Comparison of ENCODE assay signal across 1 cellular context in the genomic region with DNA sequence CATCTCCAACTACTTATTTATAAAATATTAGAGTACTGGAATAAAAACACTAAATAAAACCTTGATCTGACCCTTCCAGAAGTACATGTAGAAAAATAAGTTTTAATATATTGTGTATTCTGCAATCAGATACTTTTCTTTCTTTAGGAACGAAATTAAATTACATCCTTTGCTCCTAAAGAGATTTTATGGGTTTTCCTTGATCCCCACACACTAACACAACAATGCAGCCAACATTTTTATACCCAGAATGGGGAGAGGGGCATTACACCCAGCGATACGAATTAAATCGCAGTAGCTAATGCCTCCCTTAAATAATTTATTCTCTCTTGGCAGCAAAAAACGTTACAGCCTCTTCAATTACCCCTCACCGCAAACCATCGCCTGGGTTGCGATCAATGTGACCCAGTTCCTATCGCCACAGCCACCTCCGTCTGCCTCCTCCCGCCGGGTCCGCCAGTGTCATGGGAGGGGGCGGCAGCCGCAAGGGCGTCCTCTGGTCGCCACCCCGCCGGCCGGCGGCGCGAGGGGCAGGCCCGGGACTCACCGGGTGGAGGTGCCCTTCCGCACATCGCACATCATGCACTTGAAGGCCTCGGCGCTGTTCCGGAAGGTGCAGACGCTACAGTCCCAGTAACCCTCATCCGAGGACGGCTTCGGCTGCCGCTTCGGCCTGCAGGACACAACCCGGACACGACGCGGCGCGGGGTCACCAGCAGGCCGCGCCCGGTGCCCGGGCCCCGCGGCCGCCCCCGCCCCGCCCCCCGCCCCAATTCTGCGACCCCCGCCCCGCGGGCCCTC.
A peak's percentile ranks its signal among the peaks of the same experiment; 100 is the strongest.
TF ChIP-seq lines count a peak whose summit lies in the region.

No MANE protein-coding gene starts in this region.

TF ChIP-seq in K562, 482 proteins besides CTCF, POLR2A, EP300 and RAD21 (continued from another document):
- TF ChIP-seq, protein P1, sequence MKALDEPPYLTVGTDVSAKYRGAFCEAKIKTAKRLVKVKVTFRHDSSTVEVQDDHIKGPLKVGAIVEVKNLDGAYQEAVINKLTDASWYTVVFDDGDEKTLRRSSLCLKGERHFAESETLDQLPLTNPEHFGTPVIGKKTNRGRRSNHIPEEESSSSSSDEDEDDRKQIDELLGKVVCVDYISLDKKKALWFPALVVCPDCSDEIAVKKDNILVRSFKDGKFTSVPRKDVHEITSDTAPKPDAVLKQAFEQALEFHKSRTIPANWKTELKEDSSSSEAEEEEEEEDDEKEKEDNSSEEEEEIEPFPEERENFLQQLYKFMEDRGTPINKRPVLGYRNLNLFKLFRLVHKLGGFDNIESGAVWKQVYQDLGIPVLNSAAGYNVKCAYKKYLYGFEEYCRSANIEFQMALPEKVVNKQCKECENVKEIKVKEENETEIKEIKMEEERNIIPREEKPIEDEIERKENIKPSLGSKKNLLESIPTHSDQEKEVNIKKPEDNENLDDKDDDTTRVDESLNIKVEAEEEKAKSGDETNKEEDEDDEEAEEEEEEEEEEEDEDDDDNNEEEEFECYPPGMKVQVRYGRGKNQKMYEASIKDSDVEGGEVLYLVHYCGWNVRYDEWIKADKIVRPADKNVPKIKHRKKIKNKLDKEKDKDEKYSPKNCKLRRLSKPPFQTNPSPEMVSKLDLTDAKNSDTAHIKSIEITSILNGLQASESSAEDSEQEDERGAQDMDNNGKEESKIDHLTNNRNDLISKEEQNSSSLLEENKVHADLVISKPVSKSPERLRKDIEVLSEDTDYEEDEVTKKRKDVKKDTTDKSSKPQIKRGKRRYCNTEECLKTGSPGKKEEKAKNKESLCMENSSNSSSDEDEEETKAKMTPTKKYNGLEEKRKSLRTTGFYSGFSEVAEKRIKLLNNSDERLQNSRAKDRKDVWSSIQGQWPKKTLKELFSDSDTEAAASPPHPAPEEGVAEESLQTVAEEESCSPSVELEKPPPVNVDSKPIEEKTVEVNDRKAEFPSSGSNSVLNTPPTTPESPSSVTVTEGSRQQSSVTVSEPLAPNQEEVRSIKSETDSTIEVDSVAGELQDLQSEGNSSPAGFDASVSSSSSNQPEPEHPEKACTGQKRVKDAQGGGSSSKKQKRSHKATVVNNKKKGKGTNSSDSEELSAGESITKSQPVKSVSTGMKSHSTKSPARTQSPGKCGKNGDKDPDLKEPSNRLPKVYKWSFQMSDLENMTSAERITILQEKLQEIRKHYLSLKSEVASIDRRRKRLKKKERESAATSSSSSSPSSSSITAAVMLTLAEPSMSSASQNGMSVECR (CRISPR knock-in tag; IDR thresholded peaks at IDR 0.05) = peak; percentile 81
- TF ChIP-seq, protein P2, sequence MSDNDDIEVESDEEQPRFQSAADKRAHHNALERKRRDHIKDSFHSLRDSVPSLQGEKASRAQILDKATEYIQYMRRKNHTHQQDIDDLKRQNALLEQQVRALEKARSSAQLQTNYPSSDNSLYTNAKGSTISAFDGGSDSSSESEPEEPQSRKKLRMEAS (CRISPR knock-in tag; IDR thresholded peaks at IDR 0.05) = peak; percentile 65; the same call in 1 of the 2 replicates
- TF ChIP-seq LARP7 (IDR thresholded peaks at IDR 0.05) (no peak), ZNF384 (IDR thresholded peaks at IDR 0.05; ENCODE audit: low read depth, low read length) (no peak), ZFX (CRISPR knock-in tag; IDR thresholded peaks at IDR 0.05) (peak; percentile 81), ZNF263 (CRISPR knock-in tag; IDR thresholded peaks at IDR 0.05; ENCODE audit: borderline replicate concordance) (0 out of 2 replicates have a peak, but pooled peaks have one; percentile 37), NRF1 (conservative IDR thresholded peaks at IDR 0.05 in 1 of 2, IDR thresholded peaks at IDR 0.05 in 1 of 2) (peak; percentile 26 to 49; a peak in 3 of 4 replicates), GATAD2A (IDR thresholded peaks at IDR 0.05) (0 out of 2 replicates have a peak, but pooled peaks have one; percentile 65), GTF2F1 (IDR thresholded peaks at IDR 0.05; ENCODE audit: low read depth, low read length) (no peak), ATF1 (CRISPR knock-in tag; IDR thresholded peaks at IDR 0.05) (no peak), ATF1 (tag; IDR thresholded peaks at IDR 0.05) (peak; percentile 38), SIN3A (IDR thresholded peaks at IDR 0.05; ENCODE audit: borderline replicate concordance in 2 of 2, control insufficient read depth in 1 of 2, low read depth in 2 of 2, low read length in 2 of 2) (no peak), TGIF2 (CRISPR knock-in tag; IDR thresholded peaks at IDR 0.05) (no peak), SMAD4 (CRISPR knock-in tag; conservative IDR thresholded peaks at IDR 0.05) (peak; percentile 56), NFE2 (IDR thresholded peaks at IDR 0.05; ENCODE audit: low read depth) (no peak), TRIM24 (IDR thresholded peaks at IDR 0.05) (no peak), SMARCA5 (IDR thresholded peaks at IDR 0.05) (no peak), ZNF143 (CRISPR knock-in tag; IDR thresholded peaks at IDR 0.05) (no peak), CBX3 (IDR thresholded peaks at IDR 0.05; ENCODE audit: borderline replicate concordance in 1 of 2, low read length in 2 of 2) (peak in 1 of 2 experiments; percentile 69; a peak in 1 of 3 replicates), ZNF274 (IDR thresholded peaks at IDR 0.05; ENCODE audit: borderline replicate concordance, low read depth, low read length) (no peak), HDAC1 (IDR thresholded peaks at IDR 0.05) (peak in 1 of 2 experiments; percentile 76; a peak in 2 of 4 replicates), GABPB2 (CRISPR knock-in tag; conservative IDR thresholded peaks at IDR 0.05) (no peak), ATF7 (IDR thresholded peaks at IDR 0.05) (peak; percentile 24; the same call in 1 of the 2 replicates), CEBPG (CRISPR knock-in tag; IDR thresholded peaks at IDR 0.05) (no peak), CEBPG (tag; conservative IDR thresholded peaks at IDR 0.05 in 1 of 2, IDR thresholded peaks at IDR 0.05 in 1 of 2) (no peak), ZFPM2 (CRISPR knock-in tag; IDR thresholded peaks at IDR 0.05) (no peak), POLR3A (IDR thresholded peaks at IDR 0.05; ENCODE audit: borderline replicate concordance, extremely low read depth, insufficient read depth, insufficient read length) (no peak)
- TF ChIP-seq, protein P3, sequence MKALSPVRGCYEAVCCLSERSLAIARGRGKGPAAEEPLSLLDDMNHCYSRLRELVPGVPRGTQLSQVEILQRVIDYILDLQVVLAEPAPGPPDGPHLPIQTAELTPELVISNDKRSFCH (CRISPR knock-in tag; IDR thresholded peaks at IDR 0.05) = no peak
- TF ChIP-seq, protein P3 (tag; IDR thresholded peaks at IDR 0.05) = no peak
- TF ChIP-seq, protein P4, sequence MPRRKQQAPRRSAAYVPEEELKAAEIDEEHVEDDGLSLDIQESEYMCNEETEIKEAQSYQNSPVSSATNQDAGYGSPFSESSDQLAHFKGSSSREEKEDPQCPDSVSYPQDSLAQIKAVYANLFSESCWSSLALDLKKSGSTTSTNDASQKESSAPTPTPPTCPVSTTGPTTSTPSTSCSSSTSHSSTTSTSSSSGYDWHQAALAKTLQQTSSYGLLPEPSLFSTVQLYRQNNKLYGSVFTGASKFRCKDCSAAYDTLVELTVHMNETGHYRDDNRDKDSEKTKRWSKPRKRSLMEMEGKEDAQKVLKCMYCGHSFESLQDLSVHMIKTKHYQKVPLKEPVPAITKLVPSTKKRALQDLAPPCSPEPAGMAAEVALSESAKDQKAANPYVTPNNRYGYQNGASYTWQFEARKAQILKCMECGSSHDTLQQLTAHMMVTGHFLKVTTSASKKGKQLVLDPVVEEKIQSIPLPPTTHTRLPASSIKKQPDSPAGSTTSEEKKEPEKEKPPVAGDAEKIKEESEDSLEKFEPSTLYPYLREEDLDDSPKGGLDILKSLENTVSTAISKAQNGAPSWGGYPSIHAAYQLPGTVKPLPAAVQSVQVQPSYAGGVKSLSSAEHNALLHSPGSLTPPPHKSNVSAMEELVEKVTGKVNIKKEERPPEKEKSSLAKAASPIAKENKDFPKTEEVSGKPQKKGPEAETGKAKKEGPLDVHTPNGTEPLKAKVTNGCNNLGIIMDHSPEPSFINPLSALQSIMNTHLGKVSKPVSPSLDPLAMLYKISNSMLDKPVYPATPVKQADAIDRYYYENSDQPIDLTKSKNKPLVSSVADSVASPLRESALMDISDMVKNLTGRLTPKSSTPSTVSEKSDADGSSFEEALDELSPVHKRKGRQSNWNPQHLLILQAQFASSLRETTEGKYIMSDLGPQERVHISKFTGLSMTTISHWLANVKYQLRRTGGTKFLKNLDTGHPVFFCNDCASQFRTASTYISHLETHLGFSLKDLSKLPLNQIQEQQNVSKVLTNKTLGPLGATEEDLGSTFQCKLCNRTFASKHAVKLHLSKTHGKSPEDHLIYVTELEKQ (CRISPR knock-in tag; IDR thresholded peaks at IDR 0.05) = no peak
- TF ChIP-seq, protein P5, sequence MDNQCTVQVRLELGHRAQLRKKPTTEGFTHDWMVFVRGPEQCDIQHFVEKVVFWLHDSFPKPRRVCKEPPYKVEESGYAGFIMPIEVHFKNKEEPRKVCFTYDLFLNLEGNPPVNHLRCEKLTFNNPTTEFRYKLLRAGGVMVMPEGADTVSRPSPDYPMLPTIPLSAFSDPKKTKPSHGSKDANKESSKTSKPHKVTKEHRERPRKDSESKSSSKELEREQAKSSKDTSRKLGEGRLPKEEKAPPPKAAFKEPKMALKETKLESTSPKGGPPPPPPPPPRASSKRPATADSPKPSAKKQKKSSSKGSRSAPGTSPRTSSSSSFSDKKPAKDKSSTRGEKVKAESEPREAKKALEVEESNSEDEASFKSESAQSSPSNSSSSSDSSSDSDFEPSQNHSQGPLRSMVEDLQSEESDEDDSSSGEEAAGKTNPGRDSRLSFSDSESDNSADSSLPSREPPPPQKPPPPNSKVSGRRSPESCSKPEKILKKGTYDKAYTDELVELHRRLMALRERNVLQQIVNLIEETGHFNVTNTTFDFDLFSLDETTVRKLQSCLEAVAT (IDR thresholded peaks at IDR 0.05) = 0 out of 4 replicates have a peak, but pooled peaks of 1 of the 2 experiments have one; percentile 21
- TF ChIP-seq, protein P6, sequence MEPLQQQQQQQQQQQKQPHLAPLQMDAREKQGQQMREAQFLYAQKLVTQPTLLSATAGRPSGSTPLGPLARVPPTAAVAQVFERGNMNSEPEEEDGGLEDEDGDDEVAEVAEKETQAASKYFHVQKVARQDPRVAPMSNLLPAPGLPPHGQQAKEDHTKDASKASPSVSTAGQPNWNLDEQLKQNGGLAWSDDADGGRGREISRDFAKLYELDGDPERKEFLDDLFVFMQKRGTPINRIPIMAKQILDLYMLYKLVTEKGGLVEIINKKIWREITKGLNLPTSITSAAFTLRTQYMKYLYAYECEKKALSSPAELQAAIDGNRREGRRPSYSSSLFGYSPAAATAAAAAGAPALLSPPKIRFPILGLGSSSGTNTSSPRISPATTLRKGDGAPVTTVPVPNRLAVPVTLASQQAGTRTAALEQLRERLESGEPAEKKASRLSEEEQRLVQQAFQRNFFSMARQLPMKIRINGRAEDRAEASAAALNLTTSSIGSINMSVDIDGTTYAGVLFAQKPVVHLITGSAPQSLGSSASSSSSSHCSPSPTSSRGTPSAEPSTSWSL (CRISPR knock-in tag; IDR thresholded peaks at IDR 0.05; ENCODE audit: borderline replicate concordance) = no peak
- TF ChIP-seq, protein P7, sequence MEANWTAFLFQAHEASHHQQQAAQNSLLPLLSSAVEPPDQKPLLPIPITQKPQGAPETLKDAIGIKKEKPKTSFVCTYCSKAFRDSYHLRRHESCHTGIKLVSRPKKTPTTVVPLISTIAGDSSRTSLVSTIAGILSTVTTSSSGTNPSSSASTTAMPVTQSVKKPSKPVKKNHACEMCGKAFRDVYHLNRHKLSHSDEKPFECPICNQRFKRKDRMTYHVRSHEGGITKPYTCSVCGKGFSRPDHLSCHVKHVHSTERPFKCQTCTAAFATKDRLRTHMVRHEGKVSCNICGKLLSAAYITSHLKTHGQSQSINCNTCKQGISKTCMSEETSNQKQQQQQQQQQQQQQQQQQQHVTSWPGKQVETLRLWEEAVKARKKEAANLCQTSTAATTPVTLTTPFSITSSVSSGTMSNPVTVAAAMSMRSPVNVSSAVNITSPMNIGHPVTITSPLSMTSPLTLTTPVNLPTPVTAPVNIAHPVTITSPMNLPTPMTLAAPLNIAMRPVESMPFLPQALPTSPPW (CRISPR knock-in tag; IDR thresholded peaks at IDR 0.05) = 0 out of 2 replicates have a peak, but pooled peaks have one; percentile 65
